In the genomic region with DNA sequence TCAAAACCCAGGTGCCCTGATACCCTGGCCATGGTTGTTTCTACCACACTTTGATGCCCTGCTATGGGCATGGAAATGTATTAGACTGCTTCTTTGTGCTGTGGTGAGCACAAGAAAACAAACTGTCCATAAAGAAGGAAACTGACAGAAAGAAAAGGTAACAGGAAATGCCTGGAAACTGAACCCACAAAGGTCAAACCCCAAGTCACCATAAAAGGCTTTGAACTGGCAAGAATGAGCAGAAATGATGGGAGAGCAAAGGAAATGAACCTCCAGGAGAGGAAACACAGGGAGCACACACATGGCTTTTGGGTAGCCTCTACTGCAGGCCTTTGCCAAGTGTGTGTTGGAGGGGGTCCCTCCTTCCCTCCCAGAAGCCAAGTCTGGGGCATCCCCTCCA, we compare ENCODE assay signal across 29 cellular contexts. TPM values are rescaled to one million over a fixed set of nuclear protein-coding genes. Genes with fewer than 3 reads are reported as not detected.
DNase-seq lines count a peak whose midpoint lies in the region; ATAC-seq, FAIRE-seq and TF ChIP-seq lines count a peak whose summit lies in the region.
"Had no signal": no experiment of that assay in that cellular context is flagged by ENCODE, and none has a peak within 500 bp of the region (broad histone marks: within the 10 kb centered on the region; RNA-seq: fewer than 3 reads in every experiment).

No MANE protein-coding gene starts in this region.

- H3K27me3 ChIP-seq in liver (ENCODE audit: control insufficient read depth in 4 of 4, insufficient read depth in 4 of 4, low read length in 3 of 4), result peaks cover 0 to 3% (median 0%) of the 10 kb centered on the region in 4 donors
- H3K27me3 ChIP-seq in right lobe of liver, result no peaks in the 10 kb centered on the region
- H3K27me3 ChIP-seq in small intestine (ENCODE audit: control insufficient read depth in 2 of 2, insufficient read depth in 2 of 2, low read length in 2 of 2), result no peaks in the 10 kb centered on the region
- peaks cover 0 to 6% (median 0%) of the 10 kb centered on the region in 7 donors for H3K27me3 ChIP-seq in spleen (replicated peaks in 1 of 7)
- H3K27me3 ChIP-seq: SJSA1 had no signal

- H3K9ac ChIP-seq in liver (ENCODE audit: low read depth in 1 of 2, low read length in 2 of 2), result no peak overlapping the region
- H3K9ac ChIP-seq: BLaER1 treated with 17β-estradiol and CSF1 and Interleukin-3, amounts not matched to agents 10 nM and 100 nM had no signal

- no peaks in the 10 kb centered on the region for H3K4me1 ChIP-seq in liver (ENCODE audit: control insufficient read depth in 4 of 4, insufficient read depth in 4 of 4, low read length in 3 of 4)
- H3K4me1 ChIP-seq in right lobe of liver, result no peaks in the 10 kb centered on the region
- H3K4me1 ChIP-seq in small intestine (ENCODE audit: control insufficient read depth in 2 of 2, insufficient read depth in 1 of 2, low read depth in 1 of 2, low read length in 1 of 2), result no peaks in the 10 kb centered on the region
- H3K4me1 ChIP-seq in spleen, result no peaks in the 10 kb centered on the region
- H3K4me1 ChIP-seq: A549; BLaER1 treated with 17β-estradiol and CSF1 and Interleukin-3, amounts not matched to agents 10 nM and 100 nM; SJSA1 had no signal

- TF ChIP-seq CTCF in liver (IDR thresholded peaks at IDR 0.05; ENCODE audit: low read depth, low read length, missing input control) (no peak), right lobe of liver (IDR thresholded peaks at IDR 0.05) (no peak), spleen (IDR thresholded peaks at IDR 0.05 in 8 of 11, conservative IDR thresholded peaks at IDR 0.05 in 3 of 11) (no peak)

- H3K4me3 ChIP-seq in liver (ENCODE audit: low read depth in 1 of 3, low read length in 3 of 3) (no peak overlapping the region), right lobe of liver (no peak overlapping the region), small intestine (ENCODE audit: low read depth in 1 of 2, low read length in 2 of 2) (no peak overlapping the region), spleen (no peak overlapping the region)
- H3K4me3 ChIP-seq: A549; BLaER1 treated with 17β-estradiol and CSF1 and Interleukin-3, amounts not matched to agents 10 nM and 100 nM; SJSA1 had no signal

- H3K9me3 ChIP-seq in liver (ENCODE audit: control insufficient read depth in 4 of 4, low read length in 3 of 4), result peaks cover 0 to 3% (median 1%) of the 10 kb centered on the region in 4 donors
- no peaks in the 10 kb centered on the region for H3K9me3 ChIP-seq in right lobe of liver
- H3K9me3 ChIP-seq in small intestine (ENCODE audit: control insufficient read depth, low read depth), result no peaks in the 10 kb centered on the region
- peaks cover 0 to 7% (median 0%) of the 10 kb centered on the region in 8 donors for H3K9me3 ChIP-seq in spleen
- H3K9me3 ChIP-seq: A549, SJSA1 had no signal

- no peak for TF ChIP-seq RAD21 in liver (IDR thresholded peaks at IDR 0.05)

- H3K4me3 Mint-ChIP-seq in activated naive CD8-positive, alpha-beta T cell treated with anti-CD3 and anti-CD28 coated beads for 36 hours, result no peak overlapping the region
- H3K4me3 Mint-ChIP-seq: CD4-positive, alpha-beta memory T cell; IgD-negative memory B cell had no signal

- TF ChIP-seq POLR2A in right lobe of liver (IDR thresholded peaks at IDR 0.05) (no peak), spleen (IDR thresholded peaks at IDR 0.05) (no peak)

- DNase-seq in right lobe of liver (no peak), HT1080 (ENCODE audit: low read depth) (peak; percentile 7), small intestine (no peak), caudate nucleus (lab: John Stamatoyannopoulos, UW) (no peak), spleen (no peak)
- DNase-seq in activated naive CD8-positive, alpha-beta T cell treated with anti-CD3 and anti-CD28 coated beads for 36 hours, result no peak
- DNase-seq: AML-193; CD4-positive, alpha-beta memory T cell; COR-L47; DMS53; Karpas-422; MV-4-11; NCI-H1105; NCI-H1436 treated with DMSO at 0.1 percent for 48 hours; NCI-H1930; NCI-H446; NCI-H524 treated with DMSO at 0.1 percent for 48 hours; NCI-H774; PC-3 had no signal

- H3K27ac Mint-ChIP-seq in activated naive CD8-positive, alpha-beta T cell treated with anti-CD3 and anti-CD28 coated beads for 36 hours, result peak overlapping the region; percentile 44
- H3K27ac Mint-ChIP-seq: CD4-positive, alpha-beta memory T cell; IgD-negative memory B cell had no signal

- H3K36me3 ChIP-seq in liver (ENCODE audit: control insufficient read depth in 4 of 4, insufficient read depth in 3 of 4, low read depth in 1 of 4, low read length in 3 of 4) (no peaks in the 10 kb centered on the region), right lobe of liver (no peaks in the 10 kb centered on the region), small intestine (ENCODE audit: control insufficient read depth in 2 of 2, insufficient read depth in 2 of 2, low read length in 2 of 2) (no peaks in the 10 kb centered on the region), spleen (no peaks in the 10 kb centered on the region)
- H3K36me3 ChIP-seq: BLaER1 treated with 17β-estradiol and CSF1 and Interleukin-3, amounts not matched to agents 10 nM and 100 nM; SJSA1 had no signal

- H3K4me1 Mint-ChIP-seq in activated naive CD8-positive, alpha-beta T cell treated with anti-CD3 and anti-CD28 coated beads for 36 hours, result peaks cover 31% of the 10 kb centered on the region

- FAIRE-seq in small intestine (lab: Jason Lieb, UNC), result no peak
- FAIRE-seq: A549, G401.6, H1 had no signal

- H3K36me3 Mint-ChIP-seq in activated naive CD8-positive, alpha-beta T cell treated with anti-CD3 and anti-CD28 coated beads for 36 hours, result peaks cover 8% of the 10 kb centered on the region
- H3K36me3 Mint-ChIP-seq: IgD-negative memory B cell had no signal

- peaks cover 3% of the 10 kb centered on the region for H3K9me3 Mint-ChIP-seq in activated naive CD8-positive, alpha-beta T cell treated with anti-CD3 and anti-CD28 coated beads for 36 hours

- ATAC-seq in right lobe of liver, result no peak
- ATAC-seq: A549, HCT116, PC-3, Right ventricle myocardium inferior had no signal

- no peaks in the 10 kb centered on the region for H3K27me3 Mint-ChIP-seq in activated naive CD8-positive, alpha-beta T cell treated with anti-CD3 and anti-CD28 coated beads for 36 hours
- H3K27me3 Mint-ChIP-seq: IgD-negative memory B cell had no signal

- no peak overlapping the region for H3K27ac ChIP-seq in liver (ENCODE audit: low read depth in 1 of 2, low read length in 2 of 2)
- H3K27ac ChIP-seq in right lobe of liver, result no peak overlapping the region
- H3K27ac ChIP-seq in small intestine (ENCODE audit: low read depth in 1 of 2, low read length in 1 of 2), result no peak overlapping the region
- no peak overlapping the region for H3K27ac ChIP-seq in caudate nucleus (ENCODE audit: low read depth, low read length)
- no peak overlapping the region for H3K27ac ChIP-seq in spleen
- H3K27ac ChIP-seq: A549; BLaER1 treated with 17β-estradiol and CSF1 and Interleukin-3, amounts not matched to agents 10 nM and 100 nM; SJSA1 had no signal

- intact Hi-C loops in right lobe of liver (cut with DNase I), result no loop called here
- intact Hi-C loops in spleen (cut with DNase I; ENCODE audit: low total_unique reads), result loop anchor here (10.0 kb wide), 1 partner anchor 780 kb away; no protein-coding TSS in a partner anchor

TF ChIP-seq in liver, 16 proteins besides CTCF, POLR2A, EP300 and RAD21:
- TF ChIP-seq TAF1 (conservative IDR thresholded peaks at IDR 0.05), result no peak
- peak; percentile 37 for TF ChIP-seq NR2F2 (IDR thresholded peaks at IDR 0.05)
- TF ChIP-seq HNF4A (conservative IDR thresholded peaks at IDR 0.05), result no peak

RNA-seq across cellular contexts. Expression of a gene that starts 35.0 kb away (rescaled TPM):
- total RNA-seq in liver, result not detected
- not detected for polyA plus RNA-seq in liver
- not detected for total RNA-seq in right lobe of liver
- 0.32 TPM in 1 of 2 replicates, not detected in the other for total RNA-seq in HT1080 (2014; rRNA removed; shearing (Covaris generic))
- polyA plus RNA-seq in HT1080 (2015; cell fraction: cytosol; rRNA removed), result 0.05 TPM in 1 of 2 replicates, not detected in the other
- 0.12 and 0.24 TPM in 2 replicates for polyA plus RNA-seq in HT1080 (2015; cell fraction: nucleus; rRNA removed)
- total RNA-seq in activated naive CD8-positive, alpha-beta T cell treated with anti-CD3 and anti-CD28 coated beads for 36 hours, result under 1 TPM; 0.44 to 0.70 TPM
- polyA plus RNA-seq in small intestine, result under 1 TPM in 1 of 3 donors, not detected in 2; 0.13 TPM
- total RNA-seq in spleen, result under 1 TPM in 4 of 7 donors, not detected in 3; 0.29 to 0.47 (median 0.43) TPM
- under 1 TPM; 0.05 to 0.29 (median 0.11) TPM for polyA plus RNA-seq in spleen
- total RNA-seq: MCF 10A, PC-3, SJSA1 had no signal
- polyA plus RNA-seq: A549 had no signal
